20 cellular contexts compared by ENCODE assay signal in genomic region chr22:37599161-37599560, GRCh38. TPM values are rescaled to one million over a fixed set of nuclear protein-coding genes. Genes with fewer than 3 reads are reported as not detected.
DNase-seq lines count a peak whose midpoint lies in the region; ATAC-seq and TF ChIP-seq lines count a peak whose summit lies in the region.
"Had no signal": no experiment of that assay in that cellular context is flagged by ENCODE, and none has a peak within 500 bp of the region (broad histone marks: within the 10 kb centered on the region; RNA-seq: fewer than 3 reads in every experiment).

No MANE protein-coding gene starts in this region.

- H3K4me1 ChIP-seq in heart right ventricle (peaks cover 0 to 8% (median 0%) of the 10 kb centered on the region in 9 donors), right cardiac atrium (ENCODE audit: control insufficient read depth, insufficient read depth, low read length) (no peaks in the 10 kb centered on the region)
- H3K4me1 ChIP-seq: uterus had no signal

- H3K9me3 Mint-ChIP-seq in natural killer cell treated with Interleukin-12 subunit alpha and Interleukin-12 subunit beta and Interleukin-15 and Interleukin-18, amount 100 ng/mL, for 72 hours, result no peaks in the 10 kb centered on the region
- H3K9me3 Mint-ChIP-seq: activated B cell treated with CpG ODN at 0.5 μM for 24 hours; activated CD8-positive, alpha-beta T cell treated with anti-CD3 and anti-CD28 coated beads for 36 hours; activated naive CD8-positive, alpha-beta T cell treated with anti-CD3 and anti-CD28 coated beads, Interleukin-2, amount 10 ng/mL, durations not matched to agents 7 days and 5 days; CD8-positive, alpha-beta memory T cell; T-helper 1 cell treated with Interleukin-12 subunit alpha and Interleukin-12 subunit beta and Interleukin-4 antibody, amounts not matched to agents 30 μg/mL and 1 μg/mL, for 36 hours had no signal

- H3K27ac ChIP-seq in heart right ventricle, result no peak overlapping the region
- H3K27ac ChIP-seq in right cardiac atrium (ENCODE audit: low read length), result no peak overlapping the region
- H3K27ac ChIP-seq: cardiac muscle cell, right lobe of liver, uterus had no signal

- no peaks in the 10 kb centered on the region for H3K36me3 ChIP-seq in heart right ventricle
- H3K36me3 ChIP-seq: cardiac muscle cell, right lobe of liver, uterus had no signal

- peaks cover 0 to 4% of the 10 kb centered on the region in 2 donors for H3K27me3 Mint-ChIP-seq in natural killer cell treated with Interleukin-12 subunit alpha and Interleukin-12 subunit beta and Interleukin-15 and Interleukin-18, amount 100 ng/mL, for 72 hours
- H3K27me3 Mint-ChIP-seq: activated CD8-positive, alpha-beta T cell treated with anti-CD3 and anti-CD28 coated beads for 36 hours had no signal

- H3K27me3 ChIP-seq in heart right ventricle (peaks cover 0 to 9% (median 0%) of the 10 kb centered on the region in 7 donors), right cardiac atrium (ENCODE audit: control insufficient read depth, insufficient read depth) (no peaks in the 10 kb centered on the region)
- H3K27me3 ChIP-seq: cardiac muscle cell, right lobe of liver, uterus had no signal

- no peak overlapping the region for H3K4me3 Mint-ChIP-seq in natural killer cell treated with Interleukin-12 subunit alpha and Interleukin-12 subunit beta and Interleukin-15 and Interleukin-18, amount 100 ng/mL, for 72 hours
- H3K4me3 Mint-ChIP-seq: activated B cell treated with CpG ODN at 0.5 μM for 24 hours; activated CD8-positive, alpha-beta T cell treated with anti-CD3 and anti-CD28 coated beads for 36 hours; activated naive CD8-positive, alpha-beta T cell treated with anti-CD3 and anti-CD28 coated beads, Interleukin-2, amount 10 ng/mL, durations not matched to agents 7 days and 5 days; CD8-positive, alpha-beta memory T cell; T-helper 1 cell treated with Interleukin-12 subunit alpha and Interleukin-12 subunit beta and Interleukin-4 antibody, amounts not matched to agents 30 μg/mL and 1 μg/mL, for 36 hours had no signal

- H3K36me3 Mint-ChIP-seq in natural killer cell treated with Interleukin-12 subunit alpha and Interleukin-12 subunit beta and Interleukin-15 and Interleukin-18, amount 100 ng/mL, for 72 hours, result no peaks in the 10 kb centered on the region
- H3K36me3 Mint-ChIP-seq: activated naive CD8-positive, alpha-beta T cell treated with anti-CD3 and anti-CD28 coated beads, Interleukin-2, amount 10 ng/mL, durations not matched to agents 7 days and 5 days; CD8-positive, alpha-beta memory T cell had no signal

- WGBS in heart right ventricle, 2 donors, result 57 to 64% methylated on average over 4 of the region's 4 CpGs
- WGBS in right cardiac atrium, result 56% methylated on average over 4 of the region's 4 CpGs

- H3K4me1 Mint-ChIP-seq in natural killer cell treated with Interleukin-12 subunit alpha and Interleukin-12 subunit beta and Interleukin-15 and Interleukin-18, amount 100 ng/mL, for 72 hours (ENCODE audit: low read depth in 2 of 2), result peaks cover 0 to 10% of the 10 kb centered on the region in 2 donors
- H3K4me1 Mint-ChIP-seq: activated B cell treated with CpG ODN at 0.5 μM for 24 hours had no signal

- no peak overlapping the region for H3K27ac Mint-ChIP-seq in natural killer cell treated with Interleukin-12 subunit alpha and Interleukin-12 subunit beta and Interleukin-15 and Interleukin-18, amount 100 ng/mL, for 72 hours
- H3K27ac Mint-ChIP-seq: activated B cell treated with CpG ODN at 0.5 μM for 24 hours; activated CD8-positive, alpha-beta T cell treated with anti-CD3 and anti-CD28 coated beads for 36 hours; activated naive CD8-positive, alpha-beta T cell treated with anti-CD3 and anti-CD28 coated beads, Interleukin-2, amount 10 ng/mL, durations not matched to agents 7 days and 5 days; CD8-positive, alpha-beta memory T cell; T-helper 1 cell treated with Interleukin-12 subunit alpha and Interleukin-12 subunit beta and Interleukin-4 antibody, amounts not matched to agents 30 μg/mL and 1 μg/mL, for 36 hours had no signal

- intact Hi-C loops in heart right ventricle (cut with DNase I) (loop anchor here in 1 of 10 donors (10.0 kb wide), 1 partner anchor 284 kb away; no protein-coding TSS in a partner anchor), right cardiac atrium (cut with DNase I) (loop anchor here in 1 of 4 donors (10.0 kb wide), 1 partner anchor 54 kb away; no protein-coding TSS in a partner anchor)

- no peak for TF ChIP-seq CTCF in heart right ventricle (IDR thresholded peaks at IDR 0.05)

- DNase-seq in heart right ventricle (peak in 1 of 2 donors; percentile 29), right cardiac atrium (no peak), RPMI7951 (ENCODE audit: low read depth) (peak; percentile 30), left kidney (ENCODE audit: low read depth, low spot score) (peak; percentile 41), T1000 (lab: John Stamatoyannopoulos, UW) (no peak), G401 (ENCODE audit: low spot score) (no peak), SK-N-DZ (ENCODE audit: low spot score) (no peak)
- no peak for DNase-seq in natural killer cell treated with Interleukin-12 subunit alpha and Interleukin-12 subunit beta and Interleukin-15 and Interleukin-18, amount 100 ng/mL, for 72 hours (ENCODE audit: low spot score)
- DNase-seq: activated B cell treated with CpG ODN at 0.5 μM for 24 hours; activated CD8-positive, alpha-beta T cell treated with anti-CD3 and anti-CD28 coated beads for 36 hours; activated naive CD8-positive, alpha-beta T cell treated with anti-CD3 and anti-CD28 coated beads, Interleukin-2, amount 10 ng/mL, durations not matched to agents 7 days and 5 days; CD8-positive, alpha-beta memory T cell; effector CD4-positive, alpha-beta T cell; IMR-90; midbrain; right lobe of liver; uterus had no signal

- in situ Hi-C loops in G401 (cut with HindIII; ENCODE audit: low sequenced_read_pairs), result no loop called here

- H3K4me3 ChIP-seq in heart right ventricle (no peak overlapping the region), right cardiac atrium (ENCODE audit: low read length) (no peak overlapping the region)
- H3K4me3 ChIP-seq: cardiac muscle cell, right lobe of liver, uterus had no signal

- no peaks in the 10 kb centered on the region for H3K9me3 ChIP-seq in heart right ventricle
- no peaks in the 10 kb centered on the region for H3K9me3 ChIP-seq in right cardiac atrium (ENCODE audit: control insufficient read depth, low read length)
- H3K9me3 ChIP-seq: right lobe of liver, uterus had no signal

- ATAC-seq in heart right ventricle (peak in 5 of 8 donors; percentile 16 to 33 (median 27)), right cardiac atrium (no peak)
- no peak for ATAC-seq in natural killer cell treated with Interleukin-12 subunit alpha and Interleukin-12 subunit beta and Interleukin-15 and Interleukin-18, amount 100 ng/mL, for 72 hours
- ATAC-seq: activated CD8-positive, alpha-beta T cell treated with anti-CD3 and anti-CD28 coated beads for 36 hours had no signal

RNA-seq across cellular contexts. Expression of gene GGA1, which starts 9.5 kb away (rescaled TPM):
- total RNA-seq in heart right ventricle (10 to 100 TPM; 22.9 to 32.6 (median 25.4) TPM), right cardiac atrium (10 to 100 TPM; 23.3 to 29.0 (median 26.0) TPM)
- polyA plus RNA-seq in heart right ventricle (10 to 100 TPM; 31.0 to 39.7 TPM), right cardiac atrium (27.2 TPM)
- total RNA-seq in RPMI7951 (2014; rRNA removed; shearing (Covaris generic)), result 29.7 and 31.3 TPM in 2 replicates
- 100 to 1,000 TPM in 1 of 2 donors, 10 to 100 TPM in 1; 85.5 to 142 TPM for total RNA-seq in natural killer cell treated with Interleukin-12 subunit alpha and Interleukin-12 subunit beta and Interleukin-15 and Interleukin-18, amount 100 ng/mL, for 72 hours
- total RNA-seq in G401 (2014; rRNA removed; shearing (Covaris generic)), result 42.0 and 42.5 TPM in 2 replicates
- 57.2 and 63.0 TPM in 2 replicates for polyA plus RNA-seq in SK-N-DZ (2014; cell fraction: cytosol; rRNA removed)
- 150 and 184 TPM in 2 replicates for polyA plus RNA-seq in SK-N-DZ (2014; cell fraction: nucleus; rRNA removed)

RNA-seq across cellular contexts. Expression of gene LGALS2, which starts 19.3 kb away (rescaled TPM):
- total RNA-seq in heart right ventricle (1 to 10 TPM in 1 of 10 donors, under 1 TPM in 2, not detected in 7; 0.53 to 6.5 (median 0.61) TPM), right cardiac atrium (under 1 TPM in 1 of 4 donors, not detected in 3; 0.44 TPM)
- polyA plus RNA-seq in heart right ventricle (not detected), right cardiac atrium (not detected)
- not detected in 2 replicates for total RNA-seq in RPMI7951 (2014; rRNA removed; shearing (Covaris generic))
- total RNA-seq in natural killer cell treated with Interleukin-12 subunit alpha and Interleukin-12 subunit beta and Interleukin-15 and Interleukin-18, amount 100 ng/mL, for 72 hours, result not detected
- not detected in 2 replicates for total RNA-seq in G401 (2014; rRNA removed; shearing (Covaris generic))
- polyA plus RNA-seq in SK-N-DZ (2014; cell fraction: cytosol; rRNA removed), result not detected in 2 replicates
- not detected in 2 replicates for polyA plus RNA-seq in SK-N-DZ (2014; cell fraction: nucleus; rRNA removed)
- total RNA-seq: activated B cell treated with CpG ODN at 0.5 μM for 24 hours; activated CD8-positive, alpha-beta T cell treated with anti-CD3 and anti-CD28 coated beads for 36 hours; activated naive CD8-positive, alpha-beta T cell treated with anti-CD3 and anti-CD28 coated beads, Interleukin-2, amount 10 ng/mL, durations not matched to agents 7 days and 5 days; cardiac muscle cell; CD8-positive, alpha-beta memory T cell; fibroblast of lung; IMR-90; uterus had no signal
- polyA plus RNA-seq: cardiac muscle cell; CD8-positive, alpha-beta memory T cell; IMR-90 had no signal

RNA-seq across cellular contexts. Expression of gene CDC42EP1, which starts 38.9 kb away (rescaled TPM):
- 10 to 100 TPM; 10.6 to 48.3 (median 16.2) TPM for total RNA-seq in heart right ventricle
- 10 to 100 TPM; 12.6 to 19.7 TPM for polyA plus RNA-seq in heart right ventricle
- total RNA-seq in right cardiac atrium, result 10 to 100 TPM; 19.7 to 31.3 (median 21.7) TPM
- 20.7 TPM for polyA plus RNA-seq in right cardiac atrium
- 18.4 and 19.7 TPM in 2 replicates for total RNA-seq in RPMI7951 (2014; rRNA removed; shearing (Covaris generic))
- 1 to 10 TPM; 1.9 to 3.5 TPM for total RNA-seq in natural killer cell treated with Interleukin-12 subunit alpha and Interleukin-12 subunit beta and Interleukin-15 and Interleukin-18, amount 100 ng/mL, for 72 hours
- 25.2 and 32.6 TPM in 2 replicates for total RNA-seq in G401 (2014; rRNA removed; shearing (Covaris generic))
- not detected in 2 replicates for polyA plus RNA-seq in SK-N-DZ (2014; cell fraction: cytosol; rRNA removed)
- not detected in 2 replicates for polyA plus RNA-seq in SK-N-DZ (2014; cell fraction: nucleus; rRNA removed)
- total RNA-seq: activated B cell treated with CpG ODN at 0.5 μM for 24 hours had no signal
- polyA plus RNA-seq: CD8-positive, alpha-beta memory T cell had no signal

RNA-seq across cellular contexts. Expression of gene SH3BP1, which starts 40.3 kb away (rescaled TPM):
- total RNA-seq in heart right ventricle (1 to 10 TPM in 8 of 10 donors, under 1 TPM in 2; 0.50 to 9.3 (median 2.7) TPM), right cardiac atrium (1 to 10 TPM; 1.9 to 4.8 (median 3.1) TPM)
- polyA plus RNA-seq in heart right ventricle (1 to 10 TPM; 1.4 to 1.5 TPM), right cardiac atrium (1.4 TPM)
- 11.3 and 19.9 TPM in 2 replicates for total RNA-seq in RPMI7951 (2014; rRNA removed; shearing (Covaris generic))
- total RNA-seq in natural killer cell treated with Interleukin-12 subunit alpha and Interleukin-12 subunit beta and Interleukin-15 and Interleukin-18, amount 100 ng/mL, for 72 hours, result 100 to 1,000 TPM; 160 to 229 TPM
- 13.2 and 21.9 TPM in 2 replicates for total RNA-seq in G401 (2014; rRNA removed; shearing (Covaris generic))
- 16.5 and 22.0 TPM in 2 replicates for polyA plus RNA-seq in SK-N-DZ (2014; cell fraction: cytosol; rRNA removed)
- polyA plus RNA-seq in SK-N-DZ (2014; cell fraction: nucleus; rRNA removed), result 17.6 and 25.1 TPM in 2 replicates

RNA-seq across cellular contexts. Expression of gene PDXP, which starts 59.4 kb away (rescaled TPM):
- 10 to 100 TPM; 16.6 to 29.9 (median 21.2) TPM for total RNA-seq in heart right ventricle
- 10 to 100 TPM in 1 of 2 donors, 1 to 10 TPM in 1; 5.3 to 26.9 TPM for polyA plus RNA-seq in heart right ventricle
- 10 to 100 TPM; 18.6 to 21.7 (median 20.4) TPM for total RNA-seq in right cardiac atrium
- polyA plus RNA-seq in right cardiac atrium, result 21.0 TPM
- total RNA-seq in RPMI7951 (2014; rRNA removed; shearing (Covaris generic)), result 14.5 and 16.6 TPM in 2 replicates
- 10 to 100 TPM; 43.9 to 58.4 TPM for total RNA-seq in natural killer cell treated with Interleukin-12 subunit alpha and Interleukin-12 subunit beta and Interleukin-15 and Interleukin-18, amount 100 ng/mL, for 72 hours
- total RNA-seq in G401 (2014; rRNA removed; shearing (Covaris generic)), result 49.0 and 62.3 TPM in 2 replicates
- polyA plus RNA-seq in SK-N-DZ (2014; cell fraction: cytosol; rRNA removed), result 118 and 143 TPM in 2 replicates
- polyA plus RNA-seq in SK-N-DZ (2014; cell fraction: nucleus; rRNA removed), result 74.2 and 93.5 TPM in 2 replicates

Comparison
In these comparisons a context has a peak if more than half of its experiments do, and no peak if none do; other contexts are left out.
1. ATAC-seq: peak in heart right ventricle (5 of 8); none in right cardiac atrium (0 of 2) and natural killer cell treated with Interleukin-12 subunit alpha and Interleukin-12 subunit beta and Interleukin-15 and Interleukin-18, amount 100 ng/mL, for 72 hours (0 of 2).
2. DNase-seq: peak in RPMI7951 (single experiment) and left kidney (single experiment); none in right cardiac atrium (0 of 3), T1000 (single experiment), natural killer cell treated with Interleukin-12 subunit alpha and Interleukin-12 subunit beta and Interleukin-15 and Interleukin-18, amount 100 ng/mL, for 72 hours (single experiment), G401 (single experiment) and SK-N-DZ (single experiment).